14 cellular contexts compared by ENCODE assay signal in the genomic region with DNA sequence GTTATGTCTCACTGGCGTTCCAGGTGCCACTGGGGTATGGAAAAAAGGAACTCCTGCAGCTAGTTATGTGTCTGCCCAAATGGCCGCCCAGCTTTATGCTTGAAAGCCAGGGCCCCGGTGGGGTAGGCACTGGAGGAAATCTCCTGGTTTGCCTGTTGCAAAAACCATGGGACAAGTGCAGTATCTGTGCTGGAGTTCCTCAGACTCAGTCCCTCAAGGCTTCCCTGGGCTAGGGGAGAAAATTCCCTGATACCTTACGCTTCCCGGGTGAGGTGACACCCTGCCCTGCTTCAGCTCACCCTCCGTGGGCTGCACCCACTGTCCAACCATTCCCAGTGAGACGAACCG.
"Had no signal": no experiment of that assay in that cellular context is flagged by ENCODE, and none has a peak within 500 bp of the region (broad histone marks: within the 10 kb centered on the region; RNA-seq: fewer than 3 reads in every experiment).

No MANE protein-coding gene starts in this region.

- H3K27ac ChIP-seq: colonic mucosa, gastrocnemius medialis, VCaP had no signal

- DNase-seq: activated CD4-positive, alpha-beta T cell treated with anti-CD3 and anti-CD28 coated beads for 4 hours; activated CD8-positive, alpha-beta memory T cell treated with anti-CD3 and anti-CD28 coated beads, Interleukin-2, amount 50 U/mL, for 48 hours; activated CD8-positive, alpha-beta T cell treated with anti-CD3 and anti-CD28 coated beads, Interleukin-2, amount 10 ng/mL, durations not matched to agents 7 days and 5 days; activated naive CD4-positive, alpha-beta T cell treated with Interleukin-2 at 50 U/mL for 16 hours; activated naive CD8-positive, alpha-beta T cell treated with anti-CD3 and anti-CD28 coated beads, Interleukin-2, amount 50 U/mL, for 24 hours; colonic mucosa; gastrocnemius medialis; naive thymus-derived CD8-positive, alpha-beta T cell; stimulated activated CD4-positive, alpha-beta T cell treated with anti-CD3 and anti-CD28 coated beads, Interleukin-15, amount 100 ng/mL, for 24 hours; stimulated activated CD4-positive, alpha-beta T cell treated with anti-CD3 and anti-CD28 coated beads, Interleukin-4, amount 100 ng/mL, for 24 hours; T-helper 1 cell had no signal

- H3K27ac Mint-ChIP-seq: activated CD8-positive, alpha-beta T cell treated with anti-CD3 and anti-CD28 coated beads, Interleukin-2, amount 10 ng/mL, durations not matched to agents 7 days and 5 days; activated naive CD8-positive, alpha-beta T cell treated with anti-CD3 and anti-CD28 coated beads, Interleukin-2, amount 50 U/mL, for 24 hours; activated T-helper 1 cell treated with anti-CD3 and anti-CD28 coated beads, Interleukin-12 subunit alpha, Interleukin-12 subunit beta, Interleukin-2, Interleukin-4 antibody, amounts not matched to agents 30 ng/mL and 10 ng/mL and 1 ng/mL, durations not matched to agents 14 hours and 24 hours and 36 hours; naive thymus-derived CD8-positive, alpha-beta T cell; stimulated activated naive CD8-positive, alpha-beta T cell treated with anti-CD3 and anti-CD28 coated beads, Interleukin-15, Interleukin-2, amounts not matched to agents 100 ng/mL and 50 ng/mL, for 24 hours had no signal

- ATAC-seq: activated CD8-positive, alpha-beta T cell treated with anti-CD3 and anti-CD28 coated beads, Interleukin-2, amount 10 ng/mL, durations not matched to agents 7 days and 5 days; activated naive CD8-positive, alpha-beta T cell treated with anti-CD3 and anti-CD28 coated beads, Interleukin-2, amount 50 U/mL, for 24 hours; gastrocnemius medialis; naive thymus-derived CD8-positive, alpha-beta T cell had no signal

- H3K27me3 ChIP-seq: colonic mucosa, gastrocnemius medialis had no signal

- H3K9me3 ChIP-seq: colonic mucosa, gastrocnemius medialis had no signal

- H3K4me3 Mint-ChIP-seq: activated CD8-positive, alpha-beta T cell treated with anti-CD3 and anti-CD28 coated beads, Interleukin-2, amount 10 ng/mL, durations not matched to agents 7 days and 5 days; activated naive CD8-positive, alpha-beta T cell treated with anti-CD3 and anti-CD28 coated beads, Interleukin-2, amount 50 U/mL, for 24 hours; activated T-helper 1 cell treated with anti-CD3 and anti-CD28 coated beads, Interleukin-12 subunit alpha, Interleukin-12 subunit beta, Interleukin-2, Interleukin-4 antibody, amounts not matched to agents 30 ng/mL and 10 ng/mL and 1 ng/mL, durations not matched to agents 14 hours and 24 hours and 36 hours; naive thymus-derived CD8-positive, alpha-beta T cell; stimulated activated naive CD8-positive, alpha-beta T cell treated with anti-CD3 and anti-CD28 coated beads, Interleukin-15, Interleukin-2, amounts not matched to agents 100 ng/mL and 50 ng/mL, for 24 hours had no signal

- H3K4me1 ChIP-seq: colonic mucosa, gastrocnemius medialis had no signal

- H3K4me3 ChIP-seq: colonic mucosa, gastrocnemius medialis had no signal

- H3K4me1 Mint-ChIP-seq: activated naive CD8-positive, alpha-beta T cell treated with anti-CD3 and anti-CD28 coated beads, Interleukin-2, amount 50 U/mL, for 24 hours; naive thymus-derived CD8-positive, alpha-beta T cell had no signal

- H3K36me3 ChIP-seq: colonic mucosa, gastrocnemius medialis had no signal
